In the genomic region with DNA sequence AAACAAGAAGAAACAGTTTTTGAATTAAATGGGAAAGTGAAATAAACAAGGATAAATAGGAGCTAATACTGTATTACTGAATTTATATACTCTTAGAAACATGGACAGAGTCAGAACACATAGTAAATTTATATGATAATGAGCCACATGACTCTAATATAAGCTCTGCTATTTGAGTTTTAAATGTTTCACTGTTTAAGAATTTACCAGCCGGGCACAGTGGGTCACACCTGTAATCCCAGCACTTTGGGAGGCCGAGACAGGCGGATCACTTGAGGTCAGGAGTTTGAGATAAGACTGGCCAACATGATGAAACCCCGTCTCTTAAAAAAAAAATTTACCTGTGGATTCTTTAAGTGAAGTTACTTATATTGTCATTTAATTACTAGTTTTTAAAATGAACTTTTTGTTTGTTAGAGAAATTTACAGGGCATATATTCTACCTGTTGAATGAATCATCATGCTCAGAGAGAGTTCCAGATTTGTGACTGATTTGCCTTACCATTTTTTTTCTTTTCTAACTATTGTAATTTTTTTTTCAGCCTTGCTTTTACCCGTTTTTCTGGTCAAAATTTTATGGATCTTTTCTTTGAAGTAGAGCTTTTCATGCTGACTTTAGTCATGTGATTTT, we compare ENCODE assay signal across 25 cellular contexts.
"Had no signal": no experiment of that assay in that cellular context is flagged by ENCODE, and none has a peak within 500 bp of the region (broad histone marks: within the 10 kb centered on the region; RNA-seq: fewer than 3 reads in every experiment).

No MANE protein-coding gene starts in this region.

- H3K9me3 Mint-ChIP-seq: activated CD4-positive, alpha-beta memory T cell treated with anti-CD3 and anti-CD28 coated beads for 36 hours; activated naive CD4-positive, alpha-beta T cell treated with anti-CD3 and anti-CD28 coated beads for 36 hours; activated naive CD8-positive, alpha-beta T cell treated with anti-CD3 and anti-CD28 coated beads, Interleukin-2, amount 10 ng/mL, durations not matched to agents 7 days and 5 days; immature natural killer cell; memory B cell; natural killer cell treated with Interleukin-12 subunit alpha and Interleukin-12 subunit beta and Interleukin-15 and Interleukin-18, amount 100 ng/mL, for 72 hours; stimulated activated naive CD8-positive, alpha-beta T cell treated with anti-CD3 and anti-CD28 coated beads, Interleukin-15, amount 100 ng/mL, for 72 hours had no signal

- H3K4me1 Mint-ChIP-seq: activated naive CD8-positive, alpha-beta T cell treated with anti-CD3 and anti-CD28 coated beads, Interleukin-2, amount 10 ng/mL, durations not matched to agents 7 days and 5 days had no signal

- H3K4me3 Mint-ChIP-seq: activated CD4-positive, alpha-beta memory T cell treated with anti-CD3 and anti-CD28 coated beads for 36 hours; activated naive CD4-positive, alpha-beta T cell treated with anti-CD3 and anti-CD28 coated beads for 36 hours; activated naive CD8-positive, alpha-beta T cell treated with anti-CD3 and anti-CD28 coated beads, Interleukin-2, amount 10 ng/mL, durations not matched to agents 7 days and 5 days; immature natural killer cell; memory B cell; natural killer cell treated with Interleukin-12 subunit alpha and Interleukin-12 subunit beta and Interleukin-15 and Interleukin-18, amount 100 ng/mL, for 72 hours; stimulated activated naive CD8-positive, alpha-beta T cell treated with anti-CD3 and anti-CD28 coated beads, Interleukin-15, amount 100 ng/mL, for 72 hours; T-helper 17 cell had no signal

- H3K27ac ChIP-seq: breast epithelium, hepatocyte, neutrophil, pancreas, right lobe of liver, skin epidermis, suprapubic skin, vagina had no signal

- H3K27me3 ChIP-seq: breast epithelium, hepatocyte, neutrophil, pancreas, right lobe of liver, suprapubic skin, vagina had no signal

- H3K36me3 ChIP-seq: breast epithelium, neutrophil, pancreas, right lobe of liver, suprapubic skin, vagina had no signal

- H3K27ac Mint-ChIP-seq: activated CD4-positive, alpha-beta memory T cell treated with anti-CD3 and anti-CD28 coated beads for 36 hours; activated naive CD4-positive, alpha-beta T cell treated with anti-CD3 and anti-CD28 coated beads for 36 hours; activated naive CD8-positive, alpha-beta T cell treated with anti-CD3 and anti-CD28 coated beads, Interleukin-2, amount 10 ng/mL, durations not matched to agents 7 days and 5 days; immature natural killer cell; stimulated activated naive CD8-positive, alpha-beta T cell treated with anti-CD3 and anti-CD28 coated beads, Interleukin-15, amount 100 ng/mL, for 72 hours; T-helper 17 cell had no signal

- ATAC-seq: natural killer cell treated with Interleukin-12 subunit alpha and Interleukin-12 subunit beta and Interleukin-15 and Interleukin-18, amount 100 ng/mL, for 72 hours; pancreas; stimulated activated naive CD8-positive, alpha-beta T cell treated with anti-CD3 and anti-CD28 coated beads, Interleukin-15, amount 100 ng/mL, for 72 hours; T-helper 17 cell had no signal

- H3K9me3 ChIP-seq: breast epithelium, neutrophil, pancreas, right lobe of liver, suprapubic skin, vagina had no signal

- H3K36me3 Mint-ChIP-seq: natural killer cell treated with Interleukin-12 subunit alpha and Interleukin-12 subunit beta and Interleukin-15 and Interleukin-18, amount 100 ng/mL, for 72 hours had no signal

- H3K27me3 Mint-ChIP-seq: activated CD4-positive, alpha-beta memory T cell treated with anti-CD3 and anti-CD28 coated beads for 36 hours; activated naive CD8-positive, alpha-beta T cell treated with anti-CD3 and anti-CD28 coated beads, Interleukin-2, amount 10 ng/mL, durations not matched to agents 7 days and 5 days; memory B cell; natural killer cell treated with Interleukin-12 subunit alpha and Interleukin-12 subunit beta and Interleukin-15 and Interleukin-18, amount 100 ng/mL, for 72 hours; stimulated activated naive CD8-positive, alpha-beta T cell treated with anti-CD3 and anti-CD28 coated beads, Interleukin-15, amount 100 ng/mL, for 72 hours; T-helper 17 cell had no signal

- H3K4me1 ChIP-seq: breast epithelium had no signal

- DNase-seq: activated CD4-positive, alpha-beta memory T cell treated with anti-CD3 and anti-CD28 coated beads for 36 hours; activated CD4-positive, alpha-beta T cell treated with anti-CD3 and anti-CD28 coated beads for 4 hours; activated CD4-positive, CD25-positive, alpha-beta regulatory T cell; activated naive CD4-positive, alpha-beta T cell treated with anti-CD3 and anti-CD28 coated beads for 36 hours; activated naive CD8-positive, alpha-beta T cell treated with anti-CD3 and anti-CD28 coated beads, Interleukin-2, amount 10 ng/mL, durations not matched to agents 7 days and 5 days; activated T-cell treated with anti-CD3 and anti-CD28 coated beads, Interleukin-2, amount 50 U/mL, for 48 hours; amniotic stem cell; effector CD4-positive, alpha-beta T cell; erythroblast; foreskin fibroblast; glutamatergic neuron; immature natural killer cell; pancreas; right lobe of liver; stimulated activated CD4-positive, alpha-beta T cell treated with anti-CD3 and anti-CD28 coated beads, Interleukin-1b, Interleukin-23, amount 100 ng/mL, for 48 hours; stimulated activated naive CD8-positive, alpha-beta T cell treated with anti-CD3 and anti-CD28 coated beads, Interleukin-15, amount 100 ng/mL, for 72 hours; T-helper 17 cell had no signal

- H3K4me3 ChIP-seq: breast epithelium, hepatocyte, pancreas, right lobe of liver, skin epidermis, suprapubic skin, vagina had no signal
